Comparison of ENCODE assay signal across 17 cellular contexts in the genomic region with DNA sequence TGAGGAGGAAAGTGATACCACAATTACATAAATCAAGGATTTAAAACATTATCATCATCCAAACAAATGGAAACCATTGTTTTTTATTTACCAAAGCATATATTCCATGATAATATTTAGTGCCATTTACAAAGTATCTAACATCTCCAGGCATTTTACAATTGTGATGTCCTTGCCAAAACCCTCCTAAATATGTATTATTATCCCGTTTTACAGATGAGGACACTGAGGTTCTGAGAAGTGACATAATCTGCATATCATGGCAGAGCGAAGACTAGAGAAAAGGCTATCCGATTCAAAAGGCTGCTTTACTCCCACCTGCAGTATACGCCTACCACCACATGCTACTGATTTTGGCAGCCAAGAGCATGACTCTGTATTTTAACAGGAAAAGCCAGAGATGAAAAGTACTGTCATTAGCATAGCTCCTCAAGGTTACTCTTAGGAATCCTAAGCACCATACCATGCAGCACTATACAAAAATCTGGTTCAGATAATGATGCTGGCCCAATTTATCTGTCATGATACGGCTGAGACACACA.
DNase-seq lines count a peak whose midpoint lies in the region; ATAC-seq and TF ChIP-seq lines count a peak whose summit lies in the region.
"Had no signal": no experiment of that assay in that cellular context is flagged by ENCODE, and none has a peak within 500 bp of the region (broad histone marks: within the 10 kb centered on the region; RNA-seq: fewer than 3 reads in every experiment).

No MANE protein-coding gene starts in this region.

- intact Hi-C loops in adrenal gland (cut with DNase I): no loop called here

- H3K9ac ChIP-seq in mesendoderm (ENCODE audit: low read length): no peak overlapping the region

- H3K4me1 ChIP-seq in mesendoderm (ENCODE audit: control insufficient read depth, low read depth, low read length): no peaks in the 10 kb centered on the region
- no peaks in the 10 kb centered on the region for H3K4me1 ChIP-seq in adrenal gland (replicated peaks in 1 of 2)
- H3K4me1 ChIP-seq: spleen had no signal

- H3K56ac ChIP-seq in mesendoderm (ENCODE audit: low read length): no peak overlapping the region

- no CpG with 5 or more reads among the region's 5 CpGs for WGBS in mesendoderm (ENCODE audit: extremely low coverage, insufficient coverage, low lambda C conversion rate)
- 60 to 65% (median 62%) methylated on average over 5 of the region's 5 CpGs for WGBS in adrenal gland, 4 donors

- H2AK5ac ChIP-seq in mesendoderm (ENCODE audit: low read length): no peak overlapping the region

- ATAC-seq in GM19023 (IDR thresholded peaks at IDR 0.05; ENCODE audit: unreplicated experiment): no peak
- ATAC-seq: left lobe of liver; stimulated activated naive CD8-positive, alpha-beta T cell treated with anti-CD3 and anti-CD28 coated beads, Interleukin-15, amount 100 ng/mL, for 72 hours had no signal

- no peak for TF ChIP-seq POLR2A in adrenal gland (IDR thresholded peaks at IDR 0.05)

- H3K79me2 ChIP-seq in mesendoderm (ENCODE audit: control insufficient read depth, insufficient read depth, low read length): no peaks in the 10 kb centered on the region

- no peak overlapping the region for H3K4me2 ChIP-seq in mesendoderm (ENCODE audit: low read length)
- H3K4me2 ChIP-seq: PC-9 had no signal

- no peak overlapping the region for H3K18ac ChIP-seq in mesendoderm (ENCODE audit: low read length)

- H3K4me3 ChIP-seq in mesendoderm (ENCODE audit: low read length) (no peak overlapping the region), adrenal gland (no peak overlapping the region)
- H3K4me3 ChIP-seq: PC-9, spleen had no signal

- H3K23ac ChIP-seq in mesendoderm (ENCODE audit: low read length): no peak overlapping the region

- H3K36me3 ChIP-seq in mesendoderm (ENCODE audit: control insufficient read depth, insufficient read depth, low read length) (no peaks in the 10 kb centered on the region), adrenal gland (replicated peaks in 1 of 2) (no peaks in the 10 kb centered on the region)
- H3K36me3 ChIP-seq: spleen had no signal

- no peak overlapping the region for H4K8ac ChIP-seq in mesendoderm (ENCODE audit: low read depth, low read length)

- DNase-seq in NCI-H1694 treated with DMSO at 0.1 percent for 48 hours (lab: John Stamatoyannopoulos, UW) (peak; percentile 71), SHP77 (lab: John Stamatoyannopoulos, UW) (peak; percentile 30 to 62), mesendoderm (peak; percentile 63), GM10266 (ENCODE audit: extremely low spot score) (no peak), adrenal gland (no peak)
- DNase-seq: activated CD4-positive, CD25-positive, alpha-beta regulatory T cell treated with anti-CD3 and anti-CD28 coated beads, Interleukin-2, amount 50 U/mL, for 72 hours; activated naive CD4-positive, alpha-beta T cell treated with anti-CD3 and anti-CD28 coated beads, Interleukin-2, amount 10 ng/mL, durations not matched to agents 7 days and 5 days; hippocampal formation; NCI-H187; PC-9; spleen; stimulated activated naive CD8-positive, alpha-beta T cell treated with anti-CD3 and anti-CD28 coated beads, Interleukin-15, amount 100 ng/mL, for 72 hours; T-helper 1 cell had no signal

- H3K4ac ChIP-seq in mesendoderm (ENCODE audit: low read depth, low read length): no peak overlapping the region

- no peaks in the 10 kb centered on the region for H3K79me1 ChIP-seq in mesendoderm (ENCODE audit: low read length)

- H3K9me3 ChIP-seq in adrenal gland (replicated peaks in 1 of 3): no peaks in the 10 kb centered on the region
- H3K9me3 ChIP-seq: spleen had no signal

- no peak overlapping the region for H3K27ac ChIP-seq in mesendoderm (ENCODE audit: low read depth, low read length)
- no peak overlapping the region for H3K27ac ChIP-seq in adrenal gland
- H3K27ac ChIP-seq: C4-2B, PC-9, spleen had no signal

- H2BK15ac ChIP-seq in mesendoderm (replicated peaks; ENCODE audit: low read depth): no peak overlapping the region

- no peak overlapping the region for H4K5ac ChIP-seq in mesendoderm (ENCODE audit: low read length)

- H3K27me3 ChIP-seq in mesendoderm (ENCODE audit: insufficient read depth, low read length, poor library complexity) (no peaks in the 10 kb centered on the region), adrenal gland (no peaks in the 10 kb centered on the region)

- H2BK5ac ChIP-seq in mesendoderm (ENCODE audit: low read length): no peak overlapping the region

- no peak overlapping the region for H2BK120ac ChIP-seq in mesendoderm (ENCODE audit: low read depth, low read length)

- TF ChIP-seq CTCF in GM12872 (IDR thresholded peaks at IDR 0.05; ENCODE audit: insufficient read depth, low read depth, low read length) (0 out of 3 replicates have a peak, but pooled peaks have one; percentile 5), GM10266 (IDR thresholded peaks at IDR 0.05; ENCODE audit: control insufficient read depth, insufficient read depth, low read depth, missing control alignments) (no peak), adrenal gland (IDR thresholded peaks at IDR 0.05) (no peak)

Comparison
In these comparisons a context has a peak if more than half of its experiments do, and no peak if none do; other contexts are left out.
1. DNase-seq: peak in NCI-H1694 treated with DMSO at 0.1 percent for 48 hours (single experiment), SHP77 (2 of 2) and mesendoderm (single experiment); none in GM10266 (single experiment) and adrenal gland (0 of 7).